In the genomic region with DNA sequence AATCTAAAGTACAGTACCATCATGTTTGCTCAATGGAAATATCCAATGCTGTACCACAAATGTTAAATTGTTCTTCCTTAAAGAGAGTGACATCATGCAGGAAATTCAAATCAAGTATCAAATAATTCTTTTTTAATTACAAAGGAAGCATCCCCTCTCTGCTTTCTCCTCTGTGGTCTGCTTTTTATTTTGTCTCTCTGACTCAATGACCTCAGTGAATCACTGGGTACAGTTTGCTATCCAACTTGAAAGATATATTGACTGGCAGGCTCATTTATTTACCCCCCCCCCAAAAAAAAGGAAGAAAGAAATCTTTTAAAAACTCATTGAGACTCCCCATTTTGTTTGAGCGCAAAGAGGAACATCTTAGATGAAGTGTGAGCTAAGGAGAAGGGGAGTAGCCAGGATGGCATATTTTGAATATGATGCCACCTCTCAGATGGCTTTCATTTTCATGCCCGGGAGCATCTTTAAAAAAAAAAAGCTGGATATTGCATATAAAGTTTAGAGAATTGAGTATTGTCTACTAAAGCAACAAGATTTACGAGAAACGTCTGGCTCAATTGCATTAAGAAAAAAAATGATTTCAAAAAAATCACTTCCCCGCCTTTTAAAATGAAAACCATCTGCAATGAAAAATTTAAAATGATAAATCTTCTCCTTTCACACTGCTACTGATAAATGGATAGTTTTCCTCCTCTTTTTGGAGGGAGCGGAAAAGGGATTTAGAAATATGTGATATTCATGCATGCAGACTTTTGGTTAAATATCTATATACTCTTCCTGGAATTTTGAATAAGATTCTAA, we compare ENCODE assay signal across 24 cellular contexts.
DNase-seq lines count a peak whose midpoint lies in the region; TF ChIP-seq lines count a peak whose summit lies in the region.
"Had no signal": no experiment of that assay in that cellular context is flagged by ENCODE, and none has a peak within 500 bp of the region (broad histone marks: within the 10 kb centered on the region; RNA-seq: fewer than 3 reads in every experiment).

No MANE protein-coding gene starts in this region.

- CTCF ChIA-PET in A673 (lab: Charles Lee): interaction anchor here (0.7 kb wide), 1 partner anchor 101 kb away, joined by 11 read pairs; no protein-coding TSS in a partner anchor

- H3K36me3 ChIP-seq in A673 (ENCODE audit: insufficient read depth, low read length, poor library complexity, severe bottlenecking) (no peaks in the 10 kb centered on the region), SK-N-MC (ENCODE audit: insufficient read depth, low read length) (no peaks in the 10 kb centered on the region), tibial artery (no peaks in the 10 kb centered on the region), esophagus squamous epithelium (no peaks in the 10 kb centered on the region)
- H3K36me3 ChIP-seq: BE2C had no signal

- TF ChIP-seq POLR2A in esophagus squamous epithelium (IDR thresholded peaks at IDR 0.05): no peak

- no peaks in the 10 kb centered on the region for H3K9me3 ChIP-seq in A673 (ENCODE audit: low read depth, low read length, poor library complexity, severe bottlenecking)
- no peaks in the 10 kb centered on the region for H3K9me3 ChIP-seq in SK-N-MC (ENCODE audit: low read depth, low read length)
- H3K9me3 ChIP-seq in tibial artery: no peaks in the 10 kb centered on the region
- no peaks in the 10 kb centered on the region for H3K9me3 ChIP-seq in esophagus squamous epithelium
- H3K9me3 ChIP-seq: BE2C had no signal

- POLR2A ChIA-PET in A673 (lab: Charles Lee; ENCODE audit: low non-redundant PET): no interaction called here

- H3K9ac ChIP-seq in SK-N-MC (ENCODE audit: insufficient read length): no peak overlapping the region

- WGBS in esophagus squamous epithelium, 2 donors: 70 to 83% methylated on average over 6 of the region's 6 CpGs

- peak overlapping the region; percentile 61 for H3K27ac ChIP-seq in A673 (ENCODE audit: low read depth, low read length, poor library complexity, severe bottlenecking)
- peak overlapping the region; percentile 34; the same call in 1 of the 2 replicates for H3K27ac ChIP-seq in SK-N-MC
- no peak overlapping the region for H3K27ac ChIP-seq in tibial artery
- no peak overlapping the region for H3K27ac ChIP-seq in esophagus squamous epithelium

- H3K4me3 ChIP-seq in A673 (ENCODE audit: low read depth, low read length, poor library complexity, severe bottlenecking) (no peak overlapping the region), SK-N-MC (peak overlapping the region; percentile 54), fibroblast of mammary gland (ENCODE audit: control insufficient read depth, low read depth, low read length) (no peak overlapping the region), tibial artery (no peak overlapping the region), esophagus squamous epithelium (no peak overlapping the region)

- TF ChIP-seq CTCF in A673 (conservative IDR thresholded peaks at IDR 0.05; ENCODE audit: low read depth, low read length) (no peak), fibroblast of mammary gland (conservative IDR thresholded peaks at IDR 0.05; ENCODE audit: control insufficient read depth, insufficient read depth, low read depth, low read length) (no peak), tibial artery (IDR thresholded peaks at IDR 0.05) (no peak), esophagus squamous epithelium (IDR thresholded peaks at IDR 0.05) (no peak)

- BruUV-seq in A673 (replicated peaks; lab: Mats Ljungman, UMichigan): no TSS peak

- H3K4me1 ChIP-seq in A673 (ENCODE audit: insufficient read depth, low read length, poor library complexity, severe bottlenecking) (peaks cover 67% of the 10 kb centered on the region), tibial artery (peaks cover 0 to 5% (median 0%) of the 10 kb centered on the region in 4 donors), esophagus squamous epithelium (no peaks in the 10 kb centered on the region)

- H3K27me3 ChIP-seq in A673 (replicated peaks; ENCODE audit: insufficient read depth, low read depth, low read length, poor library complexity): no peaks in the 10 kb centered on the region
- no peaks in the 10 kb centered on the region for H3K27me3 ChIP-seq in tibial artery
- no peaks in the 10 kb centered on the region for H3K27me3 ChIP-seq in esophagus squamous epithelium
- H3K27me3 ChIP-seq: BE2C had no signal

- DNase-seq in A673 (ENCODE audit: low spot score) (peak; percentile 39), GM04504 (ENCODE audit: low read depth) (peak; percentile 27), SK-N-MC (ENCODE audit: low read depth, low spot score) (peak; percentile 48), fibroblast of mammary gland (ENCODE audit: low read depth) (peak; percentile 62), T-helper 2 cell (no peak), UCSD-AML1 (lab: John Stamatoyannopoulos, UW; ENCODE audit: unreplicated experiment) (no peak), tibial artery (no peak), esophagus squamous epithelium (lab: John Stamatoyannopoulos, UW) (no peak)
- DNase-seq: 8988T; BE2C; CD8-positive, alpha-beta memory T cell; DMS 273 treated with DMSO at 0.1 percent for 48 hours; DMS79; EL; GDM1; H7; IMR-90; KG1; NCI-H1092; NCI-H1417 treated with DMSO at 0.1 percent for 48 hours; NCI-H1694 treated with DMSO at 0.1 percent for 48 hours; NCI-H2081; NCI-H2227 treated with DMSO at 0.1 percent for 48 hours; SHP77 treated with DMSO at 0.1 percent for 48 hours had no signal

- intact Hi-C loops in A673 (cut with micrococcal nuclease; ENCODE audit: unreplicated experiment) (no loop called here), tibial artery (cut with DNase I; ENCODE audit: low total_unique reads) (no loop called here), esophagus squamous epithelium (cut with DNase I) (no loop called here)

Comparison
In these comparisons a context has a peak if more than half of its experiments do, and no peak if none do; other contexts are left out.
1. DNase-seq: peak in A673 (single experiment), GM04504 (single experiment), SK-N-MC (single experiment) and fibroblast of mammary gland (single experiment); none in T-helper 2 cell (0 of 5), UCSD-AML1 (single experiment), tibial artery (0 of 2) and esophagus squamous epithelium (single experiment).
2. H3K27ac ChIP-seq: peak in A673 (single experiment) and SK-N-MC (single experiment); none in tibial artery (0 of 2) and esophagus squamous epithelium (0 of 4).